20 cellular contexts compared by ENCODE assay signal in the genomic region with DNA sequence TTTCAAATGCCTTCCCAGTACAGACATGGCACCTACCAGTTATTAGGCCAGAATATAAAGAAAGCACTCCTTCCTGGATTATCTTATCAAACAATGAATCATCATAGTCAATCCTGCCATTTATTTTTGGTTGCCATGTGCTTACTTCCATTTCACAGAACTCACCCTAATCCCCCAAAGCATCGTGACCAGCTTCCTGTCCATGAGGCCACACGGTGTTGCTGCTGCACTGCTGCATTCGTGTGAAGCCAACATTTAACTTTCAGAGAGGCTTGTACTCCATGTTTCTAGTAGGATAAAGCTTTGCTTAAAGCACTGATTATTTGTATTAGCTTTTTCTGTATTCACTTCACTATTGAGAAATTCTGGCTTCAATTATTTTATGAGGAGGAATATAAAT. TPM values are rescaled to one million over a fixed set of nuclear protein-coding genes. Genes with fewer than 3 reads are reported as not detected.
DNase-seq lines count a peak whose midpoint lies in the region; FAIRE-seq and TF ChIP-seq lines count a peak whose summit lies in the region.
"Had no signal": no experiment of that assay in that cellular context is flagged by ENCODE, and none has a peak within 500 bp of the region (broad histone marks: within the 10 kb centered on the region; RNA-seq: fewer than 3 reads in every experiment).

No MANE protein-coding gene starts in this region.

- peak overlapping the region; percentile 11 for H2AFZ ChIP-seq in SU-DHL-6 (ENCODE audit: low read depth, low read length, severe bottlenecking)

- H4K20me1 ChIP-seq in SU-DHL-6 (ENCODE audit: low read depth, low read length): no peaks in the 10 kb centered on the region

- no peak overlapping the region for H3K4me2 ChIP-seq in SU-DHL-6 (ENCODE audit: low read depth, low read length, poor library complexity, severe bottlenecking)

- H3K36me3 ChIP-seq in SU-DHL-6 (ENCODE audit: low read length) (no peaks in the 10 kb centered on the region), breast epithelium (no peaks in the 10 kb centered on the region)
- H3K36me3 ChIP-seq: tibial nerve had no signal

- no peaks in the 10 kb centered on the region for H3F3A ChIP-seq in SU-DHL-6 (ENCODE audit: insufficient read depth)

- H3K9me3 ChIP-seq in SU-DHL-6 (ENCODE audit: insufficient read depth, low read length): no peaks in the 10 kb centered on the region
- no peaks in the 10 kb centered on the region for H3K9me3 ChIP-seq in breast epithelium
- H3K9me3 ChIP-seq: tibial nerve had no signal

- TF ChIP-seq CTCF in SU-DHL-6 (IDR thresholded peaks at IDR 0.05; ENCODE audit: insufficient read depth, low read length, poor library complexity, severe bottlenecking): no peak
- TF ChIP-seq CTCF in breast epithelium (IDR thresholded peaks at IDR 0.05): no peak

- H3K4me1 ChIP-seq in breast epithelium: no peaks in the 10 kb centered on the region

- intact Hi-C loops in breast epithelium (cut with DNase I; ENCODE audit: low total_unique reads): no loop called here

- H3K9ac ChIP-seq in SU-DHL-6 (ENCODE audit: low read length): no peak overlapping the region

- TF ChIP-seq POLR2A in breast epithelium (IDR thresholded peaks at IDR 0.05): no peak

- no peaks in the 10 kb centered on the region for H3K79me2 ChIP-seq in SU-DHL-6 (ENCODE audit: insufficient read depth, low read length)

- no peak overlapping the region for H3K4me3 ChIP-seq in SU-DHL-6 (ENCODE audit: insufficient read depth, low read length, poor library complexity, severe bottlenecking)
- no peak overlapping the region for H3K4me3 ChIP-seq in breast epithelium
- H3K4me3 ChIP-seq: tibial nerve had no signal

- H3K9me2 ChIP-seq in SU-DHL-6 (replicated peaks; ENCODE audit: insufficient read depth, low read length): no peaks in the 10 kb centered on the region

- peak; percentile 23 for DNase-seq in DMS153 (lab: John Stamatoyannopoulos, UW)
- no peak for DNase-seq in DMS153 treated with DMSO at 0.1 percent for 48 hours (lab: John Stamatoyannopoulos, UW; ENCODE audit: unreplicated experiment)
- DNase-seq in HS-27A (ENCODE audit: low read depth): peak; percentile 9
- no peak for DNase-seq in NCI-H1694 (lab: John Stamatoyannopoulos, UW)
- no peak for DNase-seq in breast epithelium (ENCODE audit: low spot score in 2 of 2)
- no peak for DNase-seq in GM19240 (ENCODE audit: insufficient read length, low spot score)
- DNase-seq: activated T-cell treated with anti-CD3 and anti-CD28 coated beads for 4 hours; effector memory CD8-positive, alpha-beta T cell; HFFc6; hypothalamus; KG1; left colon; NCI-H1436; occipital lobe; RPMI8226 had no signal

- H3K27ac ChIP-seq in SU-DHL-6 (ENCODE audit: low read depth, low read length) (no peak overlapping the region), breast epithelium (no peak overlapping the region)
- H3K27ac ChIP-seq: 22Rv1, C4-2B had no signal

- no peaks in the 10 kb centered on the region for H3K27me3 ChIP-seq in SU-DHL-6 (ENCODE audit: low read length)
- H3K27me3 ChIP-seq in breast epithelium: no peaks in the 10 kb centered on the region
- H3K27me3 ChIP-seq: tibial nerve had no signal

- FAIRE-seq in islet of Langerhans (lab: Jason Lieb, UNC): peak; percentile 43

RNA-seq across cellular contexts. Expression of a gene that starts 14.4 kb away (rescaled TPM):
- 1 to 10 TPM; 1.1 to 5.7 (median 4.9) TPM for total RNA-seq in breast epithelium

RNA-seq across cellular contexts. Expression of a gene that starts 45.4 kb away (rescaled TPM):
- 10 to 100 TPM; 35.0 to 59.9 (median 56.7) TPM for total RNA-seq in breast epithelium

Comparison
In these comparisons a context has a peak if more than half of its experiments do, and no peak if none do; other contexts are left out.
1. DNase-seq: peak in DMS153 (single experiment) and HS-27A (single experiment); none in DMS153 treated with DMSO at 0.1 percent for 48 hours (single experiment), NCI-H1694 (single experiment), breast epithelium (0 of 2) and GM19240 (single experiment).